25 cellular contexts compared by ENCODE assay signal in the genomic region with DNA sequence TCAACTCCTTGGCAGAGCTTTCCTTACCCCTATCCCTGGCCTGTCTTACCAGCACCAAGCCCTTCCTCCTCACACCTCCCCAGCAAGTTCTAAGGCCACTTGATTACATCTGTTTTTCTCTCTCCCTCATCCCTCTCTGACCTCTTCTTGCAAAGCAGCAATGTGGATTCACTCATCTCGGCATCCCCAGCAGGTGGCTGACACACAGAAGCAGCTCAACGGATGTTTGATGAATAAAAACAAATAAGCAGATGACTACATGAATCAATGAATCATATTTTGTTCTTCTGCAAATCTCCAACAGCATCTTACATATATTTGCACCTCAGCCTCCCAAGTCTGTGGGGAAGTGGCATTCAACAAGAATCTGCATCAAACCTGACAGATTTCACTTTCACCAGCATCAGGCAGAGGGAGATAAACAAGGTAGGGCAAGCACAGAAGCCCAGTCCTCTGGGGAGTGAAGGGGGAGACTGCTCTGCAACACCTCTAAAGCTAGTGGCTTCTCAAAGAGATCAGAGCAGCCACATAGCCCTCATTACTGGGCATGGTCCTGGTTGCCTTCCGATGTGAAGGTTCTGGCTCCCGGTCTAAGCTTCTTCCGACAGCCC. TPM values are rescaled to one million over a fixed set of nuclear protein-coding genes. Genes with fewer than 3 reads are reported as not detected.
DNase-seq lines count a peak whose midpoint lies in the region; ATAC-seq and TF ChIP-seq lines count a peak whose summit lies in the region.
"Had no signal": no experiment of that assay in that cellular context is flagged by ENCODE, and none has a peak within 500 bp of the region (broad histone marks: within the 10 kb centered on the region; RNA-seq: fewer than 3 reads in every experiment).

No MANE protein-coding gene starts in this region.

- no peaks in the 10 kb centered on the region for H3K36me3 ChIP-seq in MG63
- H3K36me3 ChIP-seq: brain microvascular endothelial cell, gastroesophageal sphincter, upper lobe of right lung had no signal

- H3K9me3 Mint-ChIP-seq in activated CD4-positive, alpha-beta memory T cell treated with anti-CD3 and anti-CD28 coated beads for 36 hours: peaks cover 11% of the 10 kb centered on the region
- H3K9me3 Mint-ChIP-seq in activated CD4-positive, alpha-beta memory T cell treated with anti-CD3 and anti-CD28 coated beads, Interleukin-2, amount 10 ng/mL, durations not matched to agents 7 days and 5 days: peaks cover 2% of the 10 kb centered on the region
- peaks cover 4% of the 10 kb centered on the region for H3K9me3 Mint-ChIP-seq in stimulated activated memory B cell treated with anti-CD40 and anti-IgM and Interleukin-4, amounts not matched to agents 10 μg/mL and 1 μg/mL and 100 μg/mL, for 72 hours
- H3K9me3 Mint-ChIP-seq: activated naive CD8-positive, alpha-beta T cell treated with anti-CD3 and anti-CD28 coated beads for 36 hours had no signal

- no peak overlapping the region for H3K4me3 ChIP-seq in MG63
- no peak overlapping the region for H3K4me3 ChIP-seq in astrocyte of the spinal cord (ENCODE audit: low read depth, low read length)
- H3K4me3 ChIP-seq: gastroesophageal sphincter, upper lobe of right lung had no signal

- H3K4me3 Mint-ChIP-seq in activated CD4-positive, alpha-beta memory T cell treated with anti-CD3 and anti-CD28 coated beads for 36 hours: no peak overlapping the region
- no peak overlapping the region for H3K4me3 Mint-ChIP-seq in activated CD4-positive, alpha-beta memory T cell treated with anti-CD3 and anti-CD28 coated beads, Interleukin-2, amount 10 ng/mL, durations not matched to agents 7 days and 5 days
- H3K4me3 Mint-ChIP-seq in stimulated activated memory B cell treated with anti-CD40 and anti-IgM and Interleukin-4, amounts not matched to agents 10 μg/mL and 1 μg/mL and 100 μg/mL, for 72 hours: no peak overlapping the region
- H3K4me3 Mint-ChIP-seq: activated naive CD8-positive, alpha-beta T cell treated with anti-CD3 and anti-CD28 coated beads for 36 hours; activated T-cell treated with anti-CD3 and anti-CD28 coated beads, Interleukin-2, amount 50 U/mL, for 72 hours; CD8-positive, alpha-beta memory T cell; WTC11 had no signal

- no peaks in the 10 kb centered on the region for H3K27me3 Mint-ChIP-seq in activated CD4-positive, alpha-beta memory T cell treated with anti-CD3 and anti-CD28 coated beads for 36 hours
- H3K27me3 Mint-ChIP-seq in activated CD4-positive, alpha-beta memory T cell treated with anti-CD3 and anti-CD28 coated beads, Interleukin-2, amount 10 ng/mL, durations not matched to agents 7 days and 5 days: peaks cover 16% of the 10 kb centered on the region
- H3K27me3 Mint-ChIP-seq in stimulated activated memory B cell treated with anti-CD40 and anti-IgM and Interleukin-4, amounts not matched to agents 10 μg/mL and 1 μg/mL and 100 μg/mL, for 72 hours: peaks cover 24% of the 10 kb centered on the region

- CTCF ChIA-PET in activated CD4-positive, alpha-beta memory T cell treated with anti-CD3 and anti-CD28 coated beads for 36 hours (lab: Charles Lee): interaction anchor here (1.4 to 3.9 kb wide), 3 partner anchors 12 to 75 kb away, joined by 4 to 19 read pairs (median 5); no protein-coding TSS in a partner anchor
- CTCF ChIA-PET in activated CD4-positive, alpha-beta memory T cell treated with anti-CD3 and anti-CD28 coated beads, Interleukin-2, amount 10 ng/mL, durations not matched to agents 7 days and 5 days (lab: Charles Lee): interaction anchor here (0.5 to 1.2 kb wide), 4 partner anchors 12 to 498 kb away, joined by 3 read pairs; no protein-coding TSS in a partner anchor

- POLR2A ChIA-PET in activated CD4-positive, alpha-beta memory T cell treated with anti-CD3 and anti-CD28 coated beads for 36 hours (lab: Charles Lee): no interaction called here
- POLR2A ChIA-PET in activated CD4-positive, alpha-beta memory T cell treated with anti-CD3 and anti-CD28 coated beads, Interleukin-2, amount 10 ng/mL, durations not matched to agents 7 days and 5 days (lab: Charles Lee): no interaction called here

- intact Hi-C loops in activated CD4-positive, alpha-beta memory T cell treated with anti-CD3 and anti-CD28 coated beads for 36 hours (cut with micrococcal nuclease): no loop called here

- H3K27ac Mint-ChIP-seq in activated CD4-positive, alpha-beta memory T cell treated with anti-CD3 and anti-CD28 coated beads for 36 hours: no peak overlapping the region
- H3K27ac Mint-ChIP-seq in activated CD4-positive, alpha-beta memory T cell treated with anti-CD3 and anti-CD28 coated beads, Interleukin-2, amount 10 ng/mL, durations not matched to agents 7 days and 5 days: no peak overlapping the region
- H3K27ac Mint-ChIP-seq in stimulated activated memory B cell treated with anti-CD40 and anti-IgM and Interleukin-4, amounts not matched to agents 10 μg/mL and 1 μg/mL and 100 μg/mL, for 72 hours: no peak overlapping the region
- H3K27ac Mint-ChIP-seq: activated naive CD8-positive, alpha-beta T cell treated with anti-CD3 and anti-CD28 coated beads for 36 hours; activated T-cell treated with anti-CD3 and anti-CD28 coated beads, Interleukin-2, amount 50 U/mL, for 72 hours; CD8-positive, alpha-beta memory T cell; WTC11 had no signal

- H3K27me3 ChIP-seq in MG63: no peaks in the 10 kb centered on the region
- H3K27me3 ChIP-seq: brain microvascular endothelial cell, upper lobe of right lung had no signal

- H3K9me3 ChIP-seq in MG63: peaks cover 5% of the 10 kb centered on the region
- H3K9me3 ChIP-seq: upper lobe of right lung had no signal

- H3K4me1 Mint-ChIP-seq in activated CD4-positive, alpha-beta memory T cell treated with anti-CD3 and anti-CD28 coated beads for 36 hours (ENCODE audit: low read depth): no peaks in the 10 kb centered on the region
- H3K4me1 Mint-ChIP-seq in activated CD4-positive, alpha-beta memory T cell treated with anti-CD3 and anti-CD28 coated beads, Interleukin-2, amount 10 ng/mL, durations not matched to agents 7 days and 5 days: no peaks in the 10 kb centered on the region
- H3K4me1 Mint-ChIP-seq in stimulated activated memory B cell treated with anti-CD40 and anti-IgM and Interleukin-4, amounts not matched to agents 10 μg/mL and 1 μg/mL and 100 μg/mL, for 72 hours: no peaks in the 10 kb centered on the region
- H3K4me1 Mint-ChIP-seq: CD8-positive, alpha-beta memory T cell; WTC11 had no signal

- no peak for TF ChIP-seq CTCF in astrocyte of the spinal cord (IDR thresholded peaks at IDR 0.05; ENCODE audit: low read depth, low read length)

- peaks cover 1% of the 10 kb centered on the region for H3K36me3 Mint-ChIP-seq in activated CD4-positive, alpha-beta memory T cell treated with anti-CD3 and anti-CD28 coated beads for 36 hours
- H3K36me3 Mint-ChIP-seq in activated CD4-positive, alpha-beta memory T cell treated with anti-CD3 and anti-CD28 coated beads, Interleukin-2, amount 10 ng/mL, durations not matched to agents 7 days and 5 days (ENCODE audit: low read depth): no peaks in the 10 kb centered on the region
- no peaks in the 10 kb centered on the region for H3K36me3 Mint-ChIP-seq in stimulated activated memory B cell treated with anti-CD40 and anti-IgM and Interleukin-4, amounts not matched to agents 10 μg/mL and 1 μg/mL and 100 μg/mL, for 72 hours
- H3K36me3 Mint-ChIP-seq: activated naive CD8-positive, alpha-beta T cell treated with anti-CD3 and anti-CD28 coated beads for 36 hours; WTC11 had no signal

- in situ Hi-C loops in astrocyte of the spinal cord (cut with HindIII; ENCODE audit: low sequenced_read_pairs): no loop called here

- ATAC-seq in stimulated activated memory B cell treated with anti-CD40 and anti-IgM and Interleukin-4, amounts not matched to agents 10 μg/mL and 1 μg/mL and 100 μg/mL, for 72 hours: peak; percentile 77
- ATAC-seq in HG02938 (IDR thresholded peaks at IDR 0.05; ENCODE audit: unreplicated experiment): no peak
- ATAC-seq: gastroesophageal sphincter, upper lobe of right lung, WTC11 had no signal

- peak; percentile 15 for DNase-seq in activated CD4-positive, alpha-beta memory T cell treated with anti-CD3 and anti-CD28 coated beads for 36 hours
- no peak for DNase-seq in activated CD4-positive, alpha-beta memory T cell treated with anti-CD3 and anti-CD28 coated beads, Interleukin-2, amount 10 ng/mL, durations not matched to agents 7 days and 5 days
- peak; percentile 61 for DNase-seq in MG63
- DNase-seq in astrocyte of the spinal cord (ENCODE audit: low read depth, low spot score): peak; percentile 5
- DNase-seq in NCI-H2196 (lab: John Stamatoyannopoulos, UW; ENCODE audit: unreplicated experiment): no peak
- DNase-seq in SIG-M5 (lab: John Stamatoyannopoulos, UW): no peak
- DNase-seq: activated CD8-positive, alpha-beta memory T cell treated with anti-CD3 and anti-CD28 coated beads for 24 hours; activated naive CD8-positive, alpha-beta T cell treated with anti-CD3 and anti-CD28 coated beads for 36 hours; activated T-cell treated with anti-CD3 and anti-CD28 coated beads, Interleukin-2, amount 50 U/mL, for 72 hours; brain microvascular endothelial cell; CD8-positive, alpha-beta memory T cell; dermis blood vessel endothelial cell; erythroblast; MV-4-11; NCI-H2171; upper lobe of right lung had no signal

RNA-seq across cellular contexts. Expression of gene CAPN8, which starts 34.0 kb away (rescaled TPM):
- not detected for total RNA-seq in activated CD4-positive, alpha-beta memory T cell treated with anti-CD3 and anti-CD28 coated beads for 36 hours
- under 1 TPM in 1 of 2 experiments, not detected in 1; 0.13 TPM for total RNA-seq in activated CD4-positive, alpha-beta memory T cell treated with anti-CD3 and anti-CD28 coated beads, Interleukin-2, amount 10 ng/mL, durations not matched to agents 7 days and 5 days
- total RNA-seq in MG63 (2014; rRNA removed; shearing (Covaris generic); ENCODE audit: low replicate concordance): not detected in 2 replicates
- total RNA-seq: activated naive CD8-positive, alpha-beta T cell treated with anti-CD3 and anti-CD28 coated beads for 36 hours; activated T-cell treated with anti-CD3 and anti-CD28 coated beads, Interleukin-2, amount 50 U/mL, for 72 hours; CD8-positive, alpha-beta memory T cell; dermis blood vessel endothelial cell; G401; H4; mononuclear cell; omental fat pad; T-helper 1 cell treated with Interleukin-12 subunit alpha and Interleukin-12 subunit beta and Interleukin-4 antibody, amounts not matched to agents 30 ng/mL and 1 ng/mL, for 36 hours had no signal

Comparison
In these comparisons a context has a peak if more than half of its experiments do, and no peak if none do; other contexts are left out.
1. DNase-seq: peak in activated CD4-positive, alpha-beta memory T cell treated with anti-CD3 and anti-CD28 coated beads for 36 hours (single experiment), MG63 (single experiment) and astrocyte of the spinal cord (single experiment); none in activated CD4-positive, alpha-beta memory T cell treated with anti-CD3 and anti-CD28 coated beads, Interleukin-2, amount 10 ng/mL, durations not matched to agents 7 days and 5 days (single experiment), NCI-H2196 (single experiment) and SIG-M5 (single experiment).